11 cellular contexts compared by ENCODE assay signal in the genomic region with DNA sequence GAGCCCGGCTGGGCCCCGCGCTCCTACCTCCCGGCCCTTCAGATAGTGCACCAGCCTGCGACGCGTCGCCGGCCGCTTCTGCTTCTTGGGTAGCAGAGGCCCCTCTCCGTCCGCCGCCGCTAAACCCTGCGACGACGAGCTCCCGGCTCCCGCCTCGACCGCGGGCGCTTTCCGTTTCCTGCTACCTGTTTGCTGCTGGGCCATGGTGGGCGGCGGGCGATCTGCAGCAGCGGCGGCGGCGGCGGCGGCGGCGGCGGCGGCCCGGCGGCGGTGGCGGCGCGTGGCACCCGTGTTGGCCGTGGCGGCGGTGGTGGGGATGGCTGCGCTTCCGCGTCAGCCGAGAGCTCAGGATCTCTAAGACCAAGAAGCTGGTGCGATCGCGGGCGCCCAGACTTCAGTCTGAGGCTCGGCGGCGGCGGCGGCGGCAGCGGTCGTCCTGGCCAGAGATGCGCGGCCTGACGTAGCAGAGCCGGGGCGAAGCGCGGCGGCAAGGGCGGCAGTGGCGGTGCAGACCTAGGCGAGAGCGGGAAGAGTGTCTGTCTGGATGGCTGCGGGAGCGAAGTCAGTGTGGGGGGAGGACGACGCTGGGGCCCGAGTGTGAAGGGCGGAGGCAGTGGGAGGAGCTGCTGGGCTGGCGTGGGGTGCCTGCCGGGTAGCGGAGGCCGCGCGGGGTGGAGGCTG. TPM values are rescaled to one million over a fixed set of nuclear protein-coding genes. Genes with fewer than 3 reads are reported as not detected.
DNase-seq lines count a peak whose midpoint lies in the region; ATAC-seq and TF ChIP-seq lines count a peak whose summit lies in the region.
"Had no signal": no experiment of that assay in that cellular context is flagged by ENCODE, and none has a peak within 500 bp of the region (broad histone marks: within the 10 kb centered on the region; RNA-seq: fewer than 3 reads in every experiment).

A gene (minus strand): TSS at position 569 of the 681 bp plus-strand sequence. CDS start 365 bp downstream, at position 204.

- no peaks in the 10 kb centered on the region for H3K79me2 ChIP-seq in neural cell (replicated peaks; ENCODE audit: insufficient read depth, low read length)

- TF ChIP-seq CTCF in esophagus muscularis mucosa (IDR thresholded peaks at IDR 0.05) (no peak), neural cell (IDR thresholded peaks at IDR 0.05; ENCODE audit: poor library complexity, severe bottlenecking) (no peak), GM20000 (IDR thresholded peaks at IDR 0.05; ENCODE audit: extremely low read depth, missing control alignments) (no peak)

- peak; percentile 33 for TF ChIP-seq RAD21 in neural cell (conservative IDR thresholded peaks at IDR 0.05)

- no peaks in the 10 kb centered on the region for H3K9me2 ChIP-seq in neural cell (ENCODE audit: insufficient read depth, low read length)

- DNase-seq in AG20443 (ENCODE audit: low spot score), result peak; percentile 12
- peak; percentile 1 for DNase-seq in NCI-H1092 (lab: John Stamatoyannopoulos, UW)
- DNase-seq in esophagus muscularis mucosa (ENCODE audit: extremely low spot score), result no peak
- no peak for DNase-seq in DMS153 (lab: John Stamatoyannopoulos, UW)
- DNase-seq in NCI-H345 treated with DMSO at 0.1 percent for 48 hours (lab: John Stamatoyannopoulos, UW; ENCODE audit: unreplicated experiment), result no peak
- DNase-seq in GM20000 (ENCODE audit: low spot score), result no peak
- DNase-seq: Karpas-422 had no signal

- TF ChIP-seq POLR2A in esophagus muscularis mucosa (IDR thresholded peaks at IDR 0.05; ENCODE audit: low read depth), result no peak

- H2AFZ ChIP-seq in neural cell (ENCODE audit: low read depth, low read length), result no peak within 1 kb of the TSS

- peak within 1 kb of the TSS in 1 of 4 donors; percentile 18 for H3K27ac ChIP-seq in esophagus muscularis mucosa (replicated peaks in 1 of 4)
- no peak within 1 kb of the TSS for H3K27ac ChIP-seq in neural cell (ENCODE audit: low read length)
- H3K27ac ChIP-seq: body of pancreas had no signal

- intact Hi-C loops in esophagus muscularis mucosa (cut with DNase I), result no loop called here

- no peak for ATAC-seq in HG02970 (IDR thresholded peaks at IDR 0.05; ENCODE audit: low FRiP score, unreplicated experiment)
- ATAC-seq: body of pancreas had no signal

- H3F3A ChIP-seq in neural cell (ENCODE audit: insufficient read depth, low read length, poor library complexity, severe bottlenecking), result no peaks in the 10 kb centered on the region

- no peak for TF ChIP-seq EP300 in esophagus muscularis mucosa (IDR thresholded peaks at IDR 0.05)
- no peak for TF ChIP-seq EP300 in neural cell (conservative IDR thresholded peaks at IDR 0.05; ENCODE audit: poor library complexity, severe bottlenecking)

- H3K4me1 ChIP-seq in esophagus muscularis mucosa, result peaks cover 0 to 4% (median 2%) of the 10 kb centered on the region in 4 donors
- H3K4me1 ChIP-seq: body of pancreas had no signal

- H3K9ac ChIP-seq in neural cell (ENCODE audit: low read length), result peak within 1 kb of the TSS; percentile 53

- no peaks in the 10 kb centered on the region for H3K36me3 ChIP-seq in esophagus muscularis mucosa
- no peaks in the 10 kb centered on the region for H3K36me3 ChIP-seq in neural cell (ENCODE audit: insufficient read depth, low read length)

- no peak within 1 kb of the TSS for H3K4me2 ChIP-seq in neural cell (ENCODE audit: low read length)

- 52% methylated on average over 54 of the region's 87 CpGs for WGBS in esophagus muscularis mucosa

- no peaks in the 10 kb centered on the region for H3K9me3 ChIP-seq in esophagus muscularis mucosa
- H3K9me3 ChIP-seq in neural cell (ENCODE audit: low read length), result no peaks in the 10 kb centered on the region
- H3K9me3 ChIP-seq: body of pancreas had no signal

- H4K20me1 ChIP-seq in neural cell (ENCODE audit: insufficient read depth), result no peaks in the 10 kb centered on the region

- H3K27me3 ChIP-seq in esophagus muscularis mucosa (no peaks in the 10 kb centered on the region), neural cell (ENCODE audit: insufficient read depth, low read depth, low read length) (no peaks in the 10 kb centered on the region)
- H3K27me3 ChIP-seq: body of pancreas had no signal

- H3K4me3 ChIP-seq in esophagus muscularis mucosa (peak within 1 kb of the TSS; percentile 48 to 61 (median 50)), neural cell (ENCODE audit: low read length) (peak within 1 kb of the TSS; percentile 68)
- H3K4me3 ChIP-seq: body of pancreas, lung had no signal

TF ChIP-seq in neural cell, 6 proteins besides CTCF, POLR2A, EP300 and RAD21:
- TF ChIP-seq MXI1 (conservative IDR thresholded peaks at IDR 0.05; ENCODE audit: poor library complexity, severe bottlenecking) (no peak), POLR2AphosphoS5 (IDR thresholded peaks at IDR 0.05) (no peak), TAF1 (IDR thresholded peaks at IDR 0.05; ENCODE audit: low read depth) (no peak), EZH2 (IDR thresholded peaks at IDR 0.05; ENCODE audit: borderline replicate concordance, insufficient read depth, low read length, poor library complexity, severe bottlenecking) (no peak), SMC3 (conservative IDR thresholded peaks at IDR 0.05; ENCODE audit: poor library complexity) (no peak)
- TF ChIP-seq, protein P1, sequence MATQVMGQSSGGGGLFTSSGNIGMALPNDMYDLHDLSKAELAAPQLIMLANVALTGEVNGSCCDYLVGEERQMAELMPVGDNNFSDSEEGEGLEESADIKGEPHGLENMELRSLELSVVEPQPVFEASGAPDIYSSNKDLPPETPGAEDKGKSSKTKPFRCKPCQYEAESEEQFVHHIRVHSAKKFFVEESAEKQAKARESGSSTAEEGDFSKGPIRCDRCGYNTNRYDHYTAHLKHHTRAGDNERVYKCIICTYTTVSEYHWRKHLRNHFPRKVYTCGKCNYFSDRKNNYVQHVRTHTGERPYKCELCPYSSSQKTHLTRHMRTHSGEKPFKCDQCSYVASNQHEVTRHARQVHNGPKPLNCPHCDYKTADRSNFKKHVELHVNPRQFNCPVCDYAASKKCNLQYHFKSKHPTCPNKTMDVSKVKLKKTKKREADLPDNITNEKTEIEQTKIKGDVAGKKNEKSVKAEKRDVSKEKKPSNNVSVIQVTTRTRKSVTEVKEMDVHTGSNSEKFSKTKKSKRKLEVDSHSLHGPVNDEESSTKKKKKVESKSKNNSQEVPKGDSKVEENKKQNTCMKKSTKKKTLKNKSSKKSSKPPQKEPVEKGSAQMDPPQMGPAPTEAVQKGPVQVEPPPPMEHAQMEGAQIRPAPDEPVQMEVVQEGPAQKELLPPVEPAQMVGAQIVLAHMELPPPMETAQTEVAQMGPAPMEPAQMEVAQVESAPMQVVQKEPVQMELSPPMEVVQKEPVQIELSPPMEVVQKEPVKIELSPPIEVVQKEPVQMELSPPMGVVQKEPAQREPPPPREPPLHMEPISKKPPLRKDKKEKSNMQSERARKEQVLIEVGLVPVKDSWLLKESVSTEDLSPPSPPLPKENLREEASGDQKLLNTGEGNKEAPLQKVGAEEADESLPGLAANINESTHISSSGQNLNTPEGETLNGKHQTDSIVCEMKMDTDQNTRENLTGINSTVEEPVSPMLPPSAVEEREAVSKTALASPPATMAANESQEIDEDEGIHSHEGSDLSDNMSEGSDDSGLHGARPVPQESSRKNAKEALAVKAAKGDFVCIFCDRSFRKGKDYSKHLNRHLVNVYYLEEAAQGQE (IDR thresholded peaks at IDR 0.05; ENCODE audit: borderline replicate concordance), result no peak

RNA-seq across cellular contexts. Expression of the gene that starts here (rescaled TPM):
- total RNA-seq in esophagus muscularis mucosa, result 1 to 10 TPM in 2 of 4 donors, under 1 TPM in 1, not detected in 1; 0.66 to 1.4 (median 1.0) TPM
- polyA plus RNA-seq in neural cell, result 1.4 and 1.8 TPM in 2 replicates
- 1.2 and 1.5 TPM in 2 replicates for polyA minus RNA-seq in neural cell
- total RNA-seq: body of pancreas had no signal
- polyA plus RNA-seq: lung had no signal

Comparison
In these comparisons a context has a peak if more than half of its experiments do, and no peak if none do; other contexts are left out.
1. DNase-seq: peak in AG20443 (single experiment) and NCI-H1092 (single experiment); none in esophagus muscularis mucosa (single experiment), DMS153 (single experiment), NCI-H345 treated with DMSO at 0.1 percent for 48 hours (single experiment) and GM20000 (single experiment).